8 cellular contexts compared by ENCODE assay signal in the genomic region with DNA sequence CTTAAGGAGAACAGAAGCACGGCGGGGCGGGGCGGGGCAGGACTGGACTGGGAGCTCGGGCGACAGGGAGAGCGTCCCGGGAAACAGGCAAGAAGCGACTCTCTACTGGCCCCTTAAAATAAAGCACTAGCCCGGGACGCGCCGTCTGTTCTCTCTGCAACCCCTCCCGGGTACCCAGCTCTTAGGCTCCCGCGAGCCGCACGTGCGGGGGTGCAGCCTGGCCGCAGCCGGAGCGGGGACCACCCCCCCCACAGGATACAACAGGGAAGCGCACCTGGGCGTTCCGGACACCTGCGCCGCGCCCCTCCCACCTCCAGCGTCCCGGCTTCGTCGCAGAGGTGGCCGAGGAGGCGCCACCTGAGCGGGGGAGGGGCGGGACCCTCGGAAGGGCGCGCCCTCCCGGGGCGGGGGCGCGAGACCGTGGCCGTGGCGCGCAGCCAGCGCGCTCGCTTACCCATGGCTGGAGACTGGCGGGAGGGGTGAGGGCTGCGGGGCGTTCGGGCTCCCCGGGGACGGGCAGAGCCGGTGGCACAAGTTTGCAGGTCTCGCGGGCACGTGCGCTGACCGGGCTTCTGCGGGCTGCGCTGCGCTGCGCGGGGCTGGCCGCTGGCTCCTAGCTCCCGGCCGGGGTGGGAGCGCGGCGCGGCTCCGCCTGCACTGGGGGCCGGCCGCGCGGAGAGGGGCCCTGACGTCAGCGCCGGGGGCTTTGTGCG.
DNase-seq lines count a peak whose midpoint lies in the region; TF ChIP-seq lines count a peak whose summit lies in the region.

No MANE protein-coding gene starts in this region.

- no peaks in the 10 kb centered on the region for H3K9me3 ChIP-seq in neuron (ENCODE audit: low read length)

- H3K4me3 ChIP-seq in WI38 (ENCODE audit: low read depth, low read length), result peak overlapping the region; percentile 21; the same call in 1 of the 2 replicates
- H3K4me3 ChIP-seq in fibroblast of mammary gland (ENCODE audit: control insufficient read depth, low read depth, low read length), result peak overlapping the region; percentile 62
- peak overlapping the region; percentile 65 for H3K4me3 ChIP-seq in neuron (ENCODE audit: low read length)

- DNase-seq in 8988T (peak; percentile 28), GM13977 (ENCODE audit: low spot score) (peak; percentile 45), fibroblast of mammary gland (ENCODE audit: low read depth) (no peak), H4 (ENCODE audit: low spot score) (no peak), MV-4-11 (lab: John Stamatoyannopoulos, UW) (no peak), NCI-H226 (no peak)

- H3K27me3 ChIP-seq in neuron (ENCODE audit: insufficient read depth, low read length), result no peaks in the 10 kb centered on the region

- H3K36me3 ChIP-seq in neuron (ENCODE audit: insufficient read depth, low read length), result peaks cover 19% of the 10 kb centered on the region

- H2AFZ ChIP-seq in neuron (ENCODE audit: low read depth, low read length), result peak overlapping the region; percentile 38

- TF ChIP-seq CTCF in GM13977 (IDR thresholded peaks at IDR 0.05; ENCODE audit: extremely low read depth, insufficient read depth, missing control alignments) (no peak), WI38 (IDR thresholded peaks at IDR 0.05; ENCODE audit: low read depth, low read length) (no peak), fibroblast of mammary gland (conservative IDR thresholded peaks at IDR 0.05; ENCODE audit: control insufficient read depth, insufficient read depth, low read depth, low read length) (no peak)

- H3K4me1 ChIP-seq in neuron (ENCODE audit: insufficient read depth, low read length), result peaks cover 32% of the 10 kb centered on the region

- in situ Hi-C loops in GM13977 (cut with MboI; ENCODE audit: low pct_unique_long_range_greater_than_20kb, low sequenced_read_pairs, unreplicated experiment), result no loop called here

Comparison
In these comparisons a context has a peak if more than half of its experiments do, and no peak if none do; other contexts are left out.
1. DNase-seq: peak in 8988T (single experiment) and GM13977 (single experiment); none in fibroblast of mammary gland (single experiment), H4 (single experiment), MV-4-11 (single experiment) and NCI-H226 (single experiment).
2. Peak in every context shown above with its lines, with median percentiles within 50 percentile points of each other: H3K4me3 ChIP-seq.